ENCODE assay signal across 20 cellular contexts in the genomic region with DNA sequence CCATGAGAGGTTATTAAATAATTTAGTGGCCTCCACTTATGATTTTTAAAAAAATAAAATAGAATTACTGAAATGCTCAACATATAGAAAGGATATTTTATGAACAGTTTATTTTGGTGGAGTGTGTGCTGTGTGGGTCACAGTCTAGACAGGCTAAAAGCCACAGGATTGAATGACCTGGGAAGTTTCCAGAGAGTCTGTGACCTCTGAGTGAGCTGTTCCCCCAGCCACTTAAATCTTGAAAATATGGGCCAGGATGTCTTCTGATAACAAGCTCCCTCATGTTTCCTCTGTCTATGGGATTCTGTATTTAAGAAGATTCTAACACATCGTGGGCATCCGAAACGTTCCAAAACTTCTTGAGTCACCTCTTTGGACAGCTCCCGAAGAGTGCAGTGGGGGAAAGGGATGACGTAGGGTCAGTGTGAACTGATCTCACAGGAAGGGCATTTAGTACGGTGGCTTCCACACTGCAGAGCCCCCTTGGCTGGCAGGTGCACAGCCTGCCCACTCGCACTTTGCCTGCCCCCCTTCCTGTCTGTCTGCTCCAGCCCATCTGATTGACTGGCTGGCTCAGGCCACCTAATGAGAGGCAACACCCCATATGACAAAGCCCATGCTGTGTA.
"Had no signal": no experiment of that assay in that cellular context is flagged by ENCODE, and none has a peak within 500 bp of the region (broad histone marks: within the 10 kb centered on the region; RNA-seq: fewer than 3 reads in every experiment).

No MANE protein-coding gene starts in this region.

- ATAC-seq: activated T-cell treated with anti-CD3 and anti-CD28 coated beads, Interleukin-2, amount 50 U/mL, for 4 hours; left ventricle myocardium superior; natural killer cell treated with Interleukin-12 subunit alpha and Interleukin-12 subunit beta and Interleukin-15 and Interleukin-18, amount 100 ng/mL, for 72 hours; sciatic nerve; WTC11 had no signal

- H3K36me3 Mint-ChIP-seq: activated naive CD8-positive, alpha-beta T cell treated with anti-CD3 and anti-CD28 coated beads for 36 hours; mesothelial cell of epicardium; natural killer cell treated with Interleukin-12 subunit alpha and Interleukin-12 subunit beta and Interleukin-15 and Interleukin-18, amount 100 ng/mL, for 72 hours; type B pancreatic cell; WTC11 had no signal

- H3K9me3 ChIP-seq: thoracic aorta, vagina had no signal

- H3K27ac Mint-ChIP-seq: activated naive CD8-positive, alpha-beta T cell treated with anti-CD3 and anti-CD28 coated beads for 36 hours; mesothelial cell of epicardium; natural killer cell treated with Interleukin-12 subunit alpha and Interleukin-12 subunit beta and Interleukin-15 and Interleukin-18, amount 100 ng/mL, for 72 hours; T-helper 1 cell treated with Interleukin-12 subunit alpha and Interleukin-12 subunit beta and Interleukin-4 antibody, amounts not matched to agents 30 μg/mL and 1 μg/mL, for 36 hours; type B pancreatic cell; WTC11 had no signal

- H3K4me1 ChIP-seq: parathyroid adenoma, vagina had no signal

- H3K4me3 ChIP-seq: thoracic aorta, vagina had no signal

- H3K27ac ChIP-seq: parathyroid adenoma, thoracic aorta, vagina had no signal

- H3K9me3 Mint-ChIP-seq: activated naive CD8-positive, alpha-beta T cell treated with anti-CD3 and anti-CD28 coated beads for 36 hours; mesothelial cell of epicardium; natural killer cell treated with Interleukin-12 subunit alpha and Interleukin-12 subunit beta and Interleukin-15 and Interleukin-18, amount 100 ng/mL, for 72 hours; T-helper 1 cell treated with Interleukin-12 subunit alpha and Interleukin-12 subunit beta and Interleukin-4 antibody, amounts not matched to agents 30 μg/mL and 1 μg/mL, for 36 hours; type B pancreatic cell; WTC11 had no signal

- H3K36me3 ChIP-seq: thoracic aorta, vagina had no signal

- H3K4me1 Mint-ChIP-seq: activated naive CD8-positive, alpha-beta T cell treated with anti-CD3 and anti-CD28 coated beads for 36 hours had no signal

- H3K9ac ChIP-seq: parathyroid adenoma had no signal

- H3K79me2 ChIP-seq: parathyroid adenoma had no signal

- DNase-seq: activated CD8-positive, alpha-beta memory T cell treated with anti-CD3 and anti-CD28 coated beads, Interleukin-2, amount 50 U/mL, for 4 hours; activated naive CD4-positive, alpha-beta T cell treated with Interleukin-2 at 50 U/mL for 16 hours; activated naive CD8-positive, alpha-beta T cell treated with anti-CD3 and anti-CD28 coated beads for 36 hours; activated T-cell treated with anti-CD3 and anti-CD28 coated beads, Interleukin-2, amount 50 U/mL, for 4 hours; erythroblast; hippocampal formation; left ventricle myocardium superior; mammary epithelial cell; stimulated activated CD4-positive, alpha-beta T cell treated with anti-CD3 and anti-CD28 coated beads, Interleukin-2, amount 100 ng/mL, for 48 hours; stimulated activated CD8-positive, alpha-beta memory T cell treated with anti-CD3 and anti-CD28 coated beads, Interleukin-4, amount 100 ng/mL, for 48 hours; T1000 had no signal

- H3K27me3 ChIP-seq: vagina had no signal

- H2AFZ ChIP-seq: parathyroid adenoma had no signal

- H3K4me3 Mint-ChIP-seq: activated naive CD8-positive, alpha-beta T cell treated with anti-CD3 and anti-CD28 coated beads for 36 hours; activated T-cell treated with anti-CD3 and anti-CD28 coated beads, Interleukin-2, amount 50 U/mL, for 4 hours; mesothelial cell of epicardium; natural killer cell treated with Interleukin-12 subunit alpha and Interleukin-12 subunit beta and Interleukin-15 and Interleukin-18, amount 100 ng/mL, for 72 hours; T-helper 1 cell treated with Interleukin-12 subunit alpha and Interleukin-12 subunit beta and Interleukin-4 antibody, amounts not matched to agents 30 μg/mL and 1 μg/mL, for 36 hours; type B pancreatic cell; WTC11 had no signal
